ENCODE assay signal across 8 cellular contexts in the genomic region with DNA sequence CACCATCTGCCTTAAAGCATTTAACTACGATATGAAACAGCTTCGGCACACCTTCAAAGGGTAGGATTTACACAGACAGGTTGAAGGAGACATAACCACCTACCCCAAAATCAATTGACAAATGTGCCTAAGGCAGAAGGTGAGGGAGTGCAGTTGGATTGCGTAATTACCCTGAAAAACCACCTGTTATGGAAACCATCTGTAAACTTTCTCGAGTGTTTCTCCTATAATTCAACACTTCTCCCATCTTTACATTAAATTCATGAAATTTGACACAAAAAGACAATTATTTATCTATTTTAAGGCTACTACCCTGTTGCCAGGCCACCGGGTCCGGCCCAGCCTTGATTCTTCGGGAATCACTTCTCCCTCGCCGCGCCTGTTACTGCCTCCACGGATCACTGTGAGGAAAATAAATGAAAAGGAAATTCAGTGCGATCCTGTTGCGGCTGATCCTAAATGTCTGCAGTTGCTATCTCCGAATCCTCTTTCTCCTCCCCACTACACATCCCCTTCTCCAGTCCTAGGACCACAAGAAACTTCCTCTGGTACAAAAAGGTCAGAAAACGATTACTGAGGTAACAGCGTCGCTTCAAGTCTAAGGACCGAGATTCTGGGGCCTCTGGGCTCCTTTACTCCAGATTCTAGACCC. TPM values are rescaled to one million over a fixed set of nuclear protein-coding genes. Genes with fewer than 3 reads are reported as not detected.
A peak's percentile ranks its signal among the peaks of the same experiment; 100 is the strongest.
DNase-seq lines count a peak whose midpoint lies in the region; ATAC-seq and TF ChIP-seq lines count a peak whose summit lies in the region.

No MANE protein-coding gene starts in this region.

- no peak for TF ChIP-seq EP300 in tibial nerve (IDR thresholded peaks at IDR 0.05)

- ATAC-seq in activated T-cell treated with anti-CD3 and anti-CD28 coated beads, Interleukin-2, amount 50 U/mL, for 4 hours = no peak
- no peak for ATAC-seq in central memory CD8-positive, alpha-beta T cell (replicated peaks; ENCODE audit: extremely low read depth, poor library complexity, severe bottlenecking)
- no peak for ATAC-seq in HG03039 (IDR thresholded peaks at IDR 0.05; ENCODE audit: unreplicated experiment)

- peak overlapping the region; percentile 94 for H3K27ac Mint-ChIP-seq in central memory CD8-positive, alpha-beta T cell (ENCODE audit: low read depth)

- H3K4me3 ChIP-seq in lower leg skin (ENCODE audit: low read depth, poor library complexity, severe bottlenecking) (peak overlapping the region; percentile 64), tibial nerve (peak overlapping the region; percentile 54 to 77 (median 66))

- H3K27me3 Mint-ChIP-seq in activated T-cell treated with anti-CD3 and anti-CD28 coated beads, Interleukin-2, amount 50 U/mL, for 4 hours (ENCODE audit: low read depth) = no peaks in the 10 kb centered on the region
- no peaks in the 10 kb centered on the region for H3K27me3 Mint-ChIP-seq in central memory CD8-positive, alpha-beta T cell

- peaks cover 47% of the 10 kb centered on the region for H3K4me1 Mint-ChIP-seq in activated T-cell treated with anti-CD3 and anti-CD28 coated beads, Interleukin-2, amount 50 U/mL, for 4 hours (ENCODE audit: low read depth)
- peaks cover 49% of the 10 kb centered on the region for H3K4me1 Mint-ChIP-seq in central memory CD8-positive, alpha-beta T cell

- H3K27ac ChIP-seq in tibial nerve = peak overlapping the region; percentile 35 to 88 (median 81)

- intact Hi-C loops in lower leg skin (cut with DNase I; ENCODE audit: low total_unique reads) = no loop called here

- TF ChIP-seq POLR2A in lower leg skin (IDR thresholded peaks at IDR 0.05) (no peak), tibial nerve (IDR thresholded peaks at IDR 0.05) (no peak)

- H3K4me3 Mint-ChIP-seq in activated T-cell treated with anti-CD3 and anti-CD28 coated beads, Interleukin-2, amount 50 U/mL, for 4 hours = peak overlapping the region; percentile 94
- peak overlapping the region; percentile 94 for H3K4me3 Mint-ChIP-seq in central memory CD8-positive, alpha-beta T cell

- DNase-seq in activated T-cell treated with anti-CD3 and anti-CD28 coated beads, Interleukin-2, amount 50 U/mL, for 4 hours = no peak
- DNase-seq in activated T-cell treated with anti-CD3 and anti-CD28 coated beads for 4 hours = no peak
- DNase-seq in NCI-H2227 treated with DMSO at 0.1 percent for 48 hours (lab: John Stamatoyannopoulos, UW) = peak; percentile 17
- no peak for DNase-seq in central memory CD8-positive, alpha-beta T cell (ENCODE audit: low spot score in 2 of 2)
- no peak for DNase-seq in lower leg skin (ENCODE audit: low spot score in 2 of 2)
- peak in 1 of 2 donors; percentile 7 for DNase-seq in tibial nerve (ENCODE audit: low spot score in 2 of 2)
- no peak for DNase-seq in stimulated activated CD4-positive, alpha-beta T cell treated with anti-CD3 and anti-CD28 coated beads, Interleukin-4, amount 100 ng/mL, for 1 hour

- no peak for TF ChIP-seq CTCF in lower leg skin (IDR thresholded peaks at IDR 0.05)
- no peak for TF ChIP-seq CTCF in tibial nerve (IDR thresholded peaks at IDR 0.05)

- peaks cover 23% of the 10 kb centered on the region for H3K36me3 Mint-ChIP-seq in activated T-cell treated with anti-CD3 and anti-CD28 coated beads, Interleukin-2, amount 50 U/mL, for 4 hours (ENCODE audit: insufficient read depth)
- H3K36me3 Mint-ChIP-seq in central memory CD8-positive, alpha-beta T cell (ENCODE audit: insufficient read depth) = peaks cover 22% of the 10 kb centered on the region

- no peaks in the 10 kb centered on the region for H3K9me3 Mint-ChIP-seq in activated T-cell treated with anti-CD3 and anti-CD28 coated beads, Interleukin-2, amount 50 U/mL, for 4 hours
- no peaks in the 10 kb centered on the region for H3K9me3 Mint-ChIP-seq in central memory CD8-positive, alpha-beta T cell

- no peaks in the 10 kb centered on the region for H3K9me3 ChIP-seq in tibial nerve

- peaks cover 0 to 24% (median 14%) of the 10 kb centered on the region in 4 donors for H3K4me1 ChIP-seq in tibial nerve

- WGBS in lower leg skin, 2 donors = 11% methylated on average over 18 of the region's 18 CpGs
- WGBS in tibial nerve, 2 donors = 16 to 17% methylated on average over 18 of the region's 18 CpGs

- no peaks in the 10 kb centered on the region for H3K27me3 ChIP-seq in tibial nerve

- peaks cover 0 to 21% (median 0%) of the 10 kb centered on the region in 3 donors for H3K36me3 ChIP-seq in tibial nerve

RNA-seq across cellular contexts. Expression of a gene that starts 0.7 kb away (rescaled TPM):
- total RNA-seq in activated T-cell treated with anti-CD3 and anti-CD28 coated beads, Interleukin-2, amount 50 U/mL, for 4 hours = 10 to 100 TPM; 37.8 to 43.4 (median 40.3) TPM
- 10 to 100 TPM; 13.2 to 19.6 (median 17.7) TPM for total RNA-seq in lower leg skin
- total RNA-seq in tibial nerve = 10 to 100 TPM; 15.7 to 30.0 (median 21.8) TPM

RNA-seq across cellular contexts. Expression of a gene that starts 0.8 kb away (rescaled TPM):
- 10 to 100 TPM in 1 of 3 donors, 1 to 10 TPM in 2; 8.6 to 13.8 (median 9.6) TPM for total RNA-seq in activated T-cell treated with anti-CD3 and anti-CD28 coated beads, Interleukin-2, amount 50 U/mL, for 4 hours
- total RNA-seq in lower leg skin = 1 to 10 TPM in 3 of 4 donors, not detected in 1; 1.3 to 4.5 (median 1.4) TPM
- total RNA-seq in tibial nerve = 1 to 10 TPM in 3 of 4 donors, under 1 TPM in 1; 0.98 to 9.4 (median 7.1) TPM

RNA-seq across cellular contexts. Expression of a gene that starts 60.0 kb away (rescaled TPM):
- under 1 TPM; 0.45 to 0.92 (median 0.66) TPM for total RNA-seq in activated T-cell treated with anti-CD3 and anti-CD28 coated beads, Interleukin-2, amount 50 U/mL, for 4 hours
- total RNA-seq in lower leg skin = 1 to 10 TPM in 2 of 4 donors, under 1 TPM in 2; 0.42 to 2.9 (median 1.5) TPM
- 10 to 100 TPM in 1 of 4 donors, 1 to 10 TPM in 2, under 1 TPM in 1; 0.59 to 13.2 (median 4.1) TPM for total RNA-seq in tibial nerve
